In genomic region chr18:22467760-22468553, GRCh38 we compare ENCODE assay signal across 12 cellular contexts. TPM values are rescaled to one million over a fixed set of nuclear protein-coding genes. Genes with fewer than 3 reads are reported as not detected.
A peak's percentile ranks its signal among the peaks of the same experiment; 100 is the strongest.
DNase-seq lines count a peak whose midpoint lies in the region; ATAC-seq and TF ChIP-seq lines count a peak whose summit lies in the region.
"Had no signal": no experiment of that assay in that cellular context is flagged by ENCODE, and none has a peak within 500 bp of the region (broad histone marks: within the 10 kb centered on the region; RNA-seq: fewer than 3 reads in every experiment).

No MANE protein-coding gene starts in this region.

- peaks cover 27% of the 10 kb centered on the region for H3K4me1 Mint-ChIP-seq in MCF 10A (ENCODE audit: insufficient read depth, unreplicated experiment)
- peaks cover 0 to 2% (median 0%) of the 10 kb centered on the region in 7 donors for H3K4me1 Mint-ChIP-seq in naive thymus-derived CD4-positive, alpha-beta T cell

- TF ChIP-seq POLR2A in breast epithelium (IDR thresholded peaks at IDR 0.05) (no peak), upper lobe of left lung (IDR thresholded peaks at IDR 0.05) (no peak)

- no peaks in the 10 kb centered on the region for H3K27me3 ChIP-seq in breast epithelium
- H3K27me3 ChIP-seq in upper lobe of left lung = no peaks in the 10 kb centered on the region
- no peaks in the 10 kb centered on the region for H3K27me3 ChIP-seq in naive thymus-derived CD4-positive, alpha-beta T cell (ENCODE audit: control insufficient read depth in 2 of 2, insufficient read depth in 2 of 2, low read length in 2 of 2)
- H3K27me3 ChIP-seq: BLaER1 had no signal

- POLR2A ChIA-PET in MCF 10A (lab: Yijun Ruan, JAX) = interaction anchor here (0.6 to 2.8 kb wide), 7 partner anchors 19 to 244 kb away, joined by 3 to 17 read pairs (median 4); no protein-coding TSS in a partner anchor
- POLR2A ChIA-PET in naive thymus-derived CD4-positive, alpha-beta T cell (lab: Charles Lee) = no interaction called here

- peaks cover 6% of the 10 kb centered on the region for H3K9me3 Mint-ChIP-seq in MCF 10A (ENCODE audit: unreplicated experiment)
- H3K9me3 Mint-ChIP-seq in naive thymus-derived CD4-positive, alpha-beta T cell = peaks cover 0 to 13% (median 3%) of the 10 kb centered on the region in 11 donors

- H3K27ac ChIP-seq in breast epithelium (peak overlapping the region in 1 of 2 donors; percentile 51), upper lobe of left lung (peak overlapping the region in 3 of 4 donors; percentile 22 to 68 (median 66))
- H3K27ac ChIP-seq in naive thymus-derived CD4-positive, alpha-beta T cell (ENCODE audit: low read depth, low read length) = no peak overlapping the region
- H3K27ac ChIP-seq: BLaER1 had no signal

- no peaks in the 10 kb centered on the region for H3K9me3 ChIP-seq in breast epithelium
- H3K9me3 ChIP-seq in upper lobe of left lung = no peaks in the 10 kb centered on the region
- no peaks in the 10 kb centered on the region for H3K9me3 ChIP-seq in naive thymus-derived CD4-positive, alpha-beta T cell (ENCODE audit: control insufficient read depth in 2 of 3, low read length in 3 of 3)
- H3K9me3 ChIP-seq: BLaER1 had no signal

- H3K4me3 ChIP-seq in breast epithelium = no peak overlapping the region
- H3K4me3 ChIP-seq in foreskin fibroblast (ENCODE audit: low read depth in 1 of 2, low read length in 2 of 2) = no peak overlapping the region
- no peak overlapping the region for H3K4me3 ChIP-seq in upper lobe of left lung
- no peak overlapping the region for H3K4me3 ChIP-seq in naive thymus-derived CD4-positive, alpha-beta T cell (ENCODE audit: low read length)
- H3K4me3 ChIP-seq: BLaER1 had no signal

- BruUV-seq in MCF 10A (replicated peaks; lab: Mats Ljungman, UMichigan) = no TSS peak

- peak in 1 of 4 donors; percentile 3 for TF ChIP-seq EP300 in upper lobe of left lung (IDR thresholded peaks at IDR 0.05)

- H3K36me3 ChIP-seq in breast epithelium (no peaks in the 10 kb centered on the region), upper lobe of left lung (no peaks in the 10 kb centered on the region)
- H3K36me3 ChIP-seq in naive thymus-derived CD4-positive, alpha-beta T cell (ENCODE audit: control insufficient read depth in 2 of 3, insufficient read depth in 3 of 3, low read length in 3 of 3) = no peaks in the 10 kb centered on the region
- H3K36me3 ChIP-seq: BLaER1 had no signal

- intact Hi-C loops in MCF 10A (cut with micrococcal nuclease) (loop anchor here (1.0 to 5.0 kb wide), 4 partner anchors 83 to 298 kb away; no protein-coding TSS in a partner anchor), breast epithelium (cut with DNase I; ENCODE audit: low total_unique reads) (no loop called here)
- intact Hi-C loops in naive thymus-derived CD4-positive, alpha-beta T cell (cut with micrococcal nuclease) = no loop called here

- CTCF ChIA-PET in MCF 10A (lab: Yijun Ruan, JAX) = interaction anchor here (0.7 kb wide), 1 partner anchor 16 kb away, joined by 3 read pairs; no protein-coding TSS in a partner anchor
- CTCF ChIA-PET in naive thymus-derived CD4-positive, alpha-beta T cell (lab: Charles Lee) = no interaction called here

- H3K36me3 Mint-ChIP-seq in MCF 10A (ENCODE audit: insufficient read depth, unreplicated experiment) = no peaks in the 10 kb centered on the region
- peaks cover 0 to 4% (median 0%) of the 10 kb centered on the region in 5 donors for H3K36me3 Mint-ChIP-seq in naive thymus-derived CD4-positive, alpha-beta T cell

- peak in 1 of 2 donors; percentile 76 for ATAC-seq in upper lobe of left lung (ENCODE audit: low FRiP score in 2 of 2)
- no peak for ATAC-seq in naive thymus-derived CD4-positive, alpha-beta T cell

- WGBS in upper lobe of left lung, 2 donors = 82 to 88% methylated on average over 8 of the region's 8 CpGs

- peak overlapping the region; percentile 98 for H3K27ac Mint-ChIP-seq in MCF 10A (ENCODE audit: low read depth, unreplicated experiment)
- no peak overlapping the region for H3K27ac Mint-ChIP-seq in naive thymus-derived CD4-positive, alpha-beta T cell

- DNase-seq in MCF 10A (ENCODE audit: unreplicated experiment) = peak; percentile 97
- DNase-seq in breast epithelium (ENCODE audit: low spot score in 2 of 2) = no peak
- DNase-seq in T1000 (lab: John Stamatoyannopoulos, UW) = peak; percentile 56
- DNase-seq in foreskin fibroblast = peak; percentile 91 to 94
- DNase-seq in upper lobe of left lung = no peak
- no peak for DNase-seq in activated T-cell treated with anti-CD3 and anti-CD28 coated beads for 4 hours
- DNase-seq in naive thymus-derived CD4-positive, alpha-beta T cell = no peak
- no peak for DNase-seq in D341Med (ENCODE audit: low spot score)
- DNase-seq: KBM-7, left cardiac atrium had no signal

- H3K4me3 Mint-ChIP-seq in MCF 10A (ENCODE audit: unreplicated experiment) = peak overlapping the region; percentile 13
- H3K4me3 Mint-ChIP-seq in naive thymus-derived CD4-positive, alpha-beta T cell = no peak overlapping the region

- H3K4me1 ChIP-seq in breast epithelium (peaks cover 0 to 6% of the 10 kb centered on the region in 2 donors), upper lobe of left lung (peaks cover 57 to 62% (median 59%) of the 10 kb centered on the region in 4 donors)
- H3K4me1 ChIP-seq in naive thymus-derived CD4-positive, alpha-beta T cell (ENCODE audit: control insufficient read depth in 2 of 2, insufficient read depth in 2 of 2, low read length in 2 of 2) = peaks cover 0 to 15% of the 10 kb centered on the region in 2 donors
- H3K4me1 ChIP-seq: BLaER1 had no signal

- H3K27me3 Mint-ChIP-seq in MCF 10A (ENCODE audit: insufficient read depth, unreplicated experiment) = no peaks in the 10 kb centered on the region
- peaks cover 0 to 5% (median 0%) of the 10 kb centered on the region in 5 donors for H3K27me3 Mint-ChIP-seq in naive thymus-derived CD4-positive, alpha-beta T cell

- TF ChIP-seq CTCF in MCF 10A (IDR thresholded peaks at IDR 0.05; ENCODE audit: unreplicated experiment) (no peak), breast epithelium (IDR thresholded peaks at IDR 0.05) (no peak), foreskin fibroblast (IDR thresholded peaks at IDR 0.05; ENCODE audit: low read depth, low read length) (no peak), upper lobe of left lung (IDR thresholded peaks at IDR 0.05) (no peak)

RNA-seq across cellular contexts. Expression of gene CTAGE1, which starts 50.2 kb away (rescaled TPM):
- total RNA-seq in MCF 10A (2022) (not detected in 2 replicates), breast epithelium (not detected), upper lobe of left lung (not detected)
- not detected for total RNA-seq in naive thymus-derived CD4-positive, alpha-beta T cell
- polyA plus RNA-seq in naive thymus-derived CD4-positive, alpha-beta T cell = not detected
- total RNA-seq: left cardiac atrium, subcutaneous adipose tissue had no signal

Comparison
In these comparisons a context has a peak if more than half of its experiments do, and no peak if none do; other contexts are left out.
1. DNase-seq: peak in MCF 10A (single experiment), T1000 (single experiment) and foreskin fibroblast (2 of 2); none in breast epithelium (0 of 2), upper lobe of left lung (0 of 2), activated T-cell treated with anti-CD3 and anti-CD28 coated beads for 4 hours (single experiment), naive thymus-derived CD4-positive, alpha-beta T cell (0 of 9) and D341Med (single experiment).